Comparison of ENCODE assay signal across 8 cellular contexts in the genomic region with DNA sequence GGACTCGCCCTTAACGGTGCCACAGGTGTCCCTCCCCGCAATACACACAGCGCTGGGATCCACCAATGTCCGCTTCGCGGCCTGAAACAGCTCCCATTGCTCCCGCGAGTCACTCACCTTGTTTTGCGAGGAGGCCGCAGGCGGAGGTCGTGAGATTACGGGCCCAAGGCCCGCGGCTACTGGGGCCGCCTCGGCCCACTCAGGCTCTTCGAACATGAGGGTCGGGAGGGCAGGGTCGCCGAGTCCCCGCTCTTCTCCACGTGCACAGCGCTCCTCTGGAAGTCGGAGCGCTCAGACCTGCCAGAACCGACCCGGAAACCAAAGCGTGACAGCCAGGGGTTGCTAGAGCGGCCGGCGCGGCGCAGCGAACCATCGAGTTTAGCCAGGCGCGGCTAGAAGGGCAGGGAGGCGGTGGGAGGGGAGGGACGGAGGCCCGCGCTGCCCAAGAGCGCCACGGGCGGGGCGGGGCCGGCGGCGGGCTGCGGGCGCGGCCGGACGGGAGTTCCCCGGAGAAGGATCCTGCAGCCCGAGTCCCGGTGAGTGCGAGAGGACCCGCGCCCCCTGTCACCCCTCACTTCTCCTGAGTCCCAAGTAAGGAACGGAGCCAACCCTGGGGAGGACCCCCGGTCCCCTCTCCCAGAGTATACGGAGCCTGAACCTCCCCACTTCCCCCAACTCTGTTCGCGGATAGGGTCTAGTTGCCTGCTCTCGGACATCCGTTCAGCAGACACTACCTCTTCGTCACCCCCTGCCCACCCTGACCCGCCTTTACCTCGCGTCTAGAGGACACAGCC. TPM values are rescaled to one million over a fixed set of nuclear protein-coding genes. Genes with fewer than 3 reads are reported as not detected.
DNase-seq lines count a peak whose midpoint lies in the region; ATAC-seq and TF ChIP-seq lines count a peak whose summit lies in the region.

A gene (plus strand): TSS at position 488 of the 794 bp plus-strand sequence. CDS start 498 bp downstream, outside the sequence.
A gene (minus strand): TSS at position 330 of the 794 bp plus-strand sequence. CDS start 114 bp downstream, at position 216.

- CTCF ChIA-PET in Panc1 (lab: Charles Lee) = interaction anchor here (0.7 to 1.2 kb wide), 3 partner anchors 73 to 79 kb away, joined by 7 to 12 read pairs (median 8); a partner anchor contains a TSS

- TF ChIP-seq CTCF in Panc1 (IDR thresholded peaks at IDR 0.05) (no peak; the same call in 1 of the 2 replicates), esophagus muscularis mucosa (IDR thresholded peaks at IDR 0.05) (peak; percentile 27 to 52 (median 47))

- BruUV-seq in Panc1 (replicated peaks; lab: Mats Ljungman, UMichigan) = no TSS peak

- TF ChIP-seq POLR2A in esophagus muscularis mucosa (IDR thresholded peaks at IDR 0.05; ENCODE audit: low read depth) = peak; percentile 76

- peaks cover 46% of the 10 kb centered on the region for H3K4me1 ChIP-seq in Panc1 (ENCODE audit: control insufficient read depth, insufficient read depth, low read length)
- H3K4me1 ChIP-seq in esophagus muscularis mucosa = peaks cover 59 to 84% (median 76%) of the 10 kb centered on the region in 4 donors

- in situ Hi-C loops in Panc1 (cut with HindIII; ENCODE audit: low pct_unique_long_range_greater_than_20kb, low sequenced_read_pairs) = no loop called here

- H3K27ac ChIP-seq in Panc1 (ENCODE audit: low read length) (peak within 1 kb of the TSS; percentile 98), esophagus muscularis mucosa (replicated peaks in 1 of 4) (peak within 1 kb of the TSS; percentile 97 to 98 (median 98))

- H3K9me3 ChIP-seq in Panc1 (ENCODE audit: control insufficient read depth, insufficient read depth, low read depth, low read length) (no peaks in the 10 kb centered on the region), esophagus muscularis mucosa (no peaks in the 10 kb centered on the region)

- 2% methylated on average over 43 of the region's 72 CpGs for WGBS in esophagus muscularis mucosa

- H3K4me1 Mint-ChIP-seq in activated T-cell treated with anti-CD3 and anti-CD28 coated beads, Interleukin-2, amount 50 U/mL, for 4 hours (ENCODE audit: low read depth) = peaks cover 18% of the 10 kb centered on the region

- TF ChIP-seq EP300 in esophagus muscularis mucosa (IDR thresholded peaks at IDR 0.05) = no peak

- no peak within 1 kb of the TSS for H3K4me3 Mint-ChIP-seq in activated T-cell treated with anti-CD3 and anti-CD28 coated beads, Interleukin-2, amount 50 U/mL, for 4 hours

- POLR2A ChIA-PET in Panc1 (lab: Charles Lee) = interaction anchor here (0.7 kb wide), 1 partner anchor 9 kb away, joined by 6 read pairs; no protein-coding TSS in a partner anchor

- intact Hi-C loops in Panc1 (cut with micrococcal nuclease; ENCODE audit: unreplicated experiment) (loop anchor here (10.0 kb wide), 1 partner anchor 229 kb away; no protein-coding TSS in a partner anchor), esophagus muscularis mucosa (cut with DNase I) (loop anchor here (2.0 to 10.0 kb wide), 3 partner anchors 79 to 209 kb away; a partner anchor contains a TSS)

- H3K9me3 Mint-ChIP-seq in activated T-cell treated with anti-CD3 and anti-CD28 coated beads, Interleukin-2, amount 50 U/mL, for 4 hours = no peaks in the 10 kb centered on the region

- peak within 1 kb of the TSS; percentile 67 for H3K4me3 ChIP-seq in Jurkat, Clone E6-1 (ENCODE audit: low read length)
- peak within 1 kb of the TSS; percentile 95 to 98 for H3K4me3 ChIP-seq in Panc1 (ENCODE audit: low read depth in 2 of 2, low read length in 2 of 2)
- H3K4me3 ChIP-seq in esophagus muscularis mucosa = peak within 1 kb of the TSS; percentile 80 to 99 (median 86)

- DNase-seq in DMS53 (lab: John Stamatoyannopoulos, UW) = peak; percentile 96
- peak; percentile 58 for DNase-seq in Jurkat, Clone E6-1 (ENCODE audit: low read depth, low spot score)
- DNase-seq in Panc1 (ENCODE audit: low read depth, low spot score) = no peak
- DNase-seq in activated T-cell treated with anti-CD3 and anti-CD28 coated beads, Interleukin-2, amount 50 U/mL, for 4 hours = peak; percentile 79
- peak; percentile 97 for DNase-seq in esophagus muscularis mucosa (ENCODE audit: extremely low spot score)
- peak; percentile 92 for DNase-seq in myocyte (ENCODE audit: low read depth)
- peak; percentile 72 to 81 for DNase-seq in stimulated activated CD8-positive, alpha-beta memory T cell treated with anti-CD3 and anti-CD28 coated beads, Interleukin-7, amount 100 ng/mL, for 4 hours (ENCODE audit: low read depth in 2 of 2)

- H3K27me3 Mint-ChIP-seq in activated T-cell treated with anti-CD3 and anti-CD28 coated beads, Interleukin-2, amount 50 U/mL, for 4 hours (ENCODE audit: low read depth) = no peaks in the 10 kb centered on the region

- H3K36me3 ChIP-seq in Panc1 (ENCODE audit: control insufficient read depth, insufficient read depth, low read length) (peaks cover 14% of the 10 kb centered on the region), esophagus muscularis mucosa (peaks cover 29 to 42% (median 40%) of the 10 kb centered on the region in 4 donors)

- no peaks in the 10 kb centered on the region for H3K27me3 ChIP-seq in Panc1 (ENCODE audit: control insufficient read depth, insufficient read depth, low read length)
- H3K27me3 ChIP-seq in esophagus muscularis mucosa = no peaks in the 10 kb centered on the region

- ATAC-seq in GM21619 (IDR thresholded peaks at IDR 0.05; ENCODE audit: unreplicated experiment) (peak; percentile 67), Panc1 (peak; percentile 93)
- peak; percentile 86 to 87 for ATAC-seq in activated T-cell treated with anti-CD3 and anti-CD28 coated beads, Interleukin-2, amount 50 U/mL, for 4 hours

- peaks cover 27% of the 10 kb centered on the region for H3K36me3 Mint-ChIP-seq in activated T-cell treated with anti-CD3 and anti-CD28 coated beads, Interleukin-2, amount 50 U/mL, for 4 hours (ENCODE audit: insufficient read depth)

RNA-seq across cellular contexts. Expression of the first gene that starts in this region (rescaled TPM):
- polyA plus RNA-seq in Jurkat, Clone E6-1 (2012; ENCODE audit: insufficient read depth, insufficient read length) = 72.3 TPM
- total RNA-seq in Panc1 (2021; ENCODE audit: unreplicated experiment) = 204 TPM
- 463 TPM for polyA plus RNA-seq in Panc1 (2012; ENCODE audit: insufficient read length)
- total RNA-seq in activated T-cell treated with anti-CD3 and anti-CD28 coated beads, Interleukin-2, amount 50 U/mL, for 4 hours = 10 to 100 TPM; 38.6 to 48.9 (median 45.0) TPM
- 100 to 1,000 TPM; 481 to 652 (median 606) TPM for total RNA-seq in esophagus muscularis mucosa
- 139 and 165 TPM in 2 replicates for total RNA-seq in myocyte
- polyA plus RNA-seq in myocyte (2012) = 273 TPM

RNA-seq across cellular contexts. Expression of the second gene that starts in this region (rescaled TPM):
- polyA plus RNA-seq in Jurkat, Clone E6-1 (2012; ENCODE audit: insufficient read depth, insufficient read length) = 24.9 TPM
- total RNA-seq in Panc1 (2021; ENCODE audit: unreplicated experiment) (23.1 TPM), esophagus muscularis mucosa (10 to 100 TPM; 12.4 to 34.0 (median 27.0) TPM), myocyte (14.6 and 22.4 TPM in 2 replicates)
- polyA plus RNA-seq in Panc1 (2012; ENCODE audit: insufficient read length) = 15.3 TPM
- total RNA-seq in activated T-cell treated with anti-CD3 and anti-CD28 coated beads, Interleukin-2, amount 50 U/mL, for 4 hours = 10 to 100 TPM; 37.8 to 48.2 (median 41.4) TPM
- 12.6 TPM for polyA plus RNA-seq in myocyte (2012)
